In the genomic region with DNA sequence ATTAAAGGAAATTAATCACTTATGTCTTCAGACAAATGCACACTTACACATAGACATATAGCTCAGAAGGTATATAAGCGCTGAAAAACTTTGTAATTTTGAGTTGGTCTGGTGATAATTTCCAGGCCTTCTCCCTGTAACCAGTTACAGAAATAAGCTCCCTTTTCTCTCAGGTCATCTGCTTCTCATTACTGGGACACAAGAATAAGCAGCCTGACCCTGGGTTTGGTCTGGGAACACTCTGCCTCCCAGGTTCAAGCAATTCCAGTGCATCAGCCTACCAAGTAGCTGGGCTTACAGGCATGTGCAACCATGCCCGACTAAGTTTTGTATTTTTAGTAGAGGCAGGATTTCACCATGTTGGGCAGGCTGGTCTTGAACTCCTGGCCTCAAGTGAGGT, we compare ENCODE assay signal across 1 cellular context.
TF ChIP-seq lines count a peak whose summit lies in the region.

No MANE protein-coding gene starts in this region.

TF ChIP-seq in SK-N-SH, 30 proteins besides CTCF, POLR2A, EP300 and RAD21 (continued from another document):
- TF ChIP-seq, protein P1, sequence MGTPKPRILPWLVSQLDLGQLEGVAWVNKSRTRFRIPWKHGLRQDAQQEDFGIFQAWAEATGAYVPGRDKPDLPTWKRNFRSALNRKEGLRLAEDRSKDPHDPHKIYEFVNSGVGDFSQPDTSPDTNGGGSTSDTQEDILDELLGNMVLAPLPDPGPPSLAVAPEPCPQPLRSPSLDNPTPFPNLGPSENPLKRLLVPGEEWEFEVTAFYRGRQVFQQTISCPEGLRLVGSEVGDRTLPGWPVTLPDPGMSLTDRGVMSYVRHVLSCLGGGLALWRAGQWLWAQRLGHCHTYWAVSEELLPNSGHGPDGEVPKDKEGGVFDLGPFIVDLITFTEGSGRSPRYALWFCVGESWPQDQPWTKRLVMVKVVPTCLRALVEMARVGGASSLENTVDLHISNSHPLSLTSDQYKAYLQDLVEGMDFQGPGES (IDR thresholded peaks at IDR 0.05; ENCODE audit: low read depth, low read length), result no peak
- no peak for TF ChIP-seq TCF12 (IDR thresholded peaks at IDR 0.05)
- TF ChIP-seq MXI1 (IDR thresholded peaks at IDR 0.05; ENCODE audit: low read depth, low read length), result no peak
- TF ChIP-seq JUND (IDR thresholded peaks at IDR 0.05), result no peak
- TF ChIP-seq, protein P2, sequence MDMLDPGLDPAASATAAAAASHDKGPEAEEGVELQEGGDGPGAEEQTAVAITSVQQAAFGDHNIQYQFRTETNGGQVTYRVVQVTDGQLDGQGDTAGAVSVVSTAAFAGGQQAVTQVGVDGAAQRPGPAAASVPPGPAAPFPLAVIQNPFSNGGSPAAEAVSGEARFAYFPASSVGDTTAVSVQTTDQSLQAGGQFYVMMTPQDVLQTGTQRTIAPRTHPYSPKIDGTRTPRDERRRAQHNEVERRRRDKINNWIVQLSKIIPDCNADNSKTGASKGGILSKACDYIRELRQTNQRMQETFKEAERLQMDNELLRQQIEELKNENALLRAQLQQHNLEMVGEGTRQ (IDR thresholded peaks at IDR 0.05; ENCODE audit: borderline replicate concordance, low read depth, low read length), result no peak
- TF ChIP-seq CHD2 (IDR thresholded peaks at IDR 0.05; ENCODE audit: low read length, partially characterized antibody), result no peak
- TF ChIP-seq, protein P3, sequence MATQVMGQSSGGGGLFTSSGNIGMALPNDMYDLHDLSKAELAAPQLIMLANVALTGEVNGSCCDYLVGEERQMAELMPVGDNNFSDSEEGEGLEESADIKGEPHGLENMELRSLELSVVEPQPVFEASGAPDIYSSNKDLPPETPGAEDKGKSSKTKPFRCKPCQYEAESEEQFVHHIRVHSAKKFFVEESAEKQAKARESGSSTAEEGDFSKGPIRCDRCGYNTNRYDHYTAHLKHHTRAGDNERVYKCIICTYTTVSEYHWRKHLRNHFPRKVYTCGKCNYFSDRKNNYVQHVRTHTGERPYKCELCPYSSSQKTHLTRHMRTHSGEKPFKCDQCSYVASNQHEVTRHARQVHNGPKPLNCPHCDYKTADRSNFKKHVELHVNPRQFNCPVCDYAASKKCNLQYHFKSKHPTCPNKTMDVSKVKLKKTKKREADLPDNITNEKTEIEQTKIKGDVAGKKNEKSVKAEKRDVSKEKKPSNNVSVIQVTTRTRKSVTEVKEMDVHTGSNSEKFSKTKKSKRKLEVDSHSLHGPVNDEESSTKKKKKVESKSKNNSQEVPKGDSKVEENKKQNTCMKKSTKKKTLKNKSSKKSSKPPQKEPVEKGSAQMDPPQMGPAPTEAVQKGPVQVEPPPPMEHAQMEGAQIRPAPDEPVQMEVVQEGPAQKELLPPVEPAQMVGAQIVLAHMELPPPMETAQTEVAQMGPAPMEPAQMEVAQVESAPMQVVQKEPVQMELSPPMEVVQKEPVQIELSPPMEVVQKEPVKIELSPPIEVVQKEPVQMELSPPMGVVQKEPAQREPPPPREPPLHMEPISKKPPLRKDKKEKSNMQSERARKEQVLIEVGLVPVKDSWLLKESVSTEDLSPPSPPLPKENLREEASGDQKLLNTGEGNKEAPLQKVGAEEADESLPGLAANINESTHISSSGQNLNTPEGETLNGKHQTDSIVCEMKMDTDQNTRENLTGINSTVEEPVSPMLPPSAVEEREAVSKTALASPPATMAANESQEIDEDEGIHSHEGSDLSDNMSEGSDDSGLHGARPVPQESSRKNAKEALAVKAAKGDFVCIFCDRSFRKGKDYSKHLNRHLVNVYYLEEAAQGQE (IDR thresholded peaks at IDR 0.05; ENCODE audit: low read depth, low read length), result no peak
- TF ChIP-seq, protein P4, sequence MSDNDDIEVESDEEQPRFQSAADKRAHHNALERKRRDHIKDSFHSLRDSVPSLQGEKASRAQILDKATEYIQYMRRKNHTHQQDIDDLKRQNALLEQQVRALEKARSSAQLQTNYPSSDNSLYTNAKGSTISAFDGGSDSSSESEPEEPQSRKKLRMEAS (IDR thresholded peaks at IDR 0.05; ENCODE audit: low read depth), result no peak
- TF ChIP-seq, protein P5, sequence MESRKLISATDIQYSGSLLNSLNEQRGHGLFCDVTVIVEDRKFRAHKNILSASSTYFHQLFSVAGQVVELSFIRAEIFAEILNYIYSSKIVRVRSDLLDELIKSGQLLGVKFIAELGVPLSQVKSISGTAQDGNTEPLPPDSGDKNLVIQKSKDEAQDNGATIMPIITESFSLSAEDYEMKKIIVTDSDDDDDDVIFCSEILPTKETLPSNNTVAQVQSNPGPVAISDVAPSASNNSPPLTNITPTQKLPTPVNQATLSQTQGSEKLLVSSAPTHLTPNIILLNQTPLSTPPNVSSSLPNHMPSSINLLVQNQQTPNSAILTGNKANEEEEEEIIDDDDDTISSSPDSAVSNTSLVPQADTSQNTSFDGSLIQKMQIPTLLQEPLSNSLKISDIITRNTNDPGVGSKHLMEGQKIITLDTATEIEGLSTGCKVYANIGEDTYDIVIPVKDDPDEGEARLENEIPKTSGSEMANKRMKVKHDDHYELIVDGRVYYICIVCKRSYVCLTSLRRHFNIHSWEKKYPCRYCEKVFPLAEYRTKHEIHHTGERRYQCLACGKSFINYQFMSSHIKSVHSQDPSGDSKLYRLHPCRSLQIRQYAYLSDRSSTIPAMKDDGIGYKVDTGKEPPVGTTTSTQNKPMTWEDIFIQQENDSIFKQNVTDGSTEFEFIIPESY (IDR thresholded peaks at IDR 0.05; ENCODE audit: borderline replicate concordance, low read depth), result no peak
- TF ChIP-seq ELF1 (IDR thresholded peaks at IDR 0.05), result no peak
